ENCODE assay signal across 23 cellular contexts in the genomic region with DNA sequence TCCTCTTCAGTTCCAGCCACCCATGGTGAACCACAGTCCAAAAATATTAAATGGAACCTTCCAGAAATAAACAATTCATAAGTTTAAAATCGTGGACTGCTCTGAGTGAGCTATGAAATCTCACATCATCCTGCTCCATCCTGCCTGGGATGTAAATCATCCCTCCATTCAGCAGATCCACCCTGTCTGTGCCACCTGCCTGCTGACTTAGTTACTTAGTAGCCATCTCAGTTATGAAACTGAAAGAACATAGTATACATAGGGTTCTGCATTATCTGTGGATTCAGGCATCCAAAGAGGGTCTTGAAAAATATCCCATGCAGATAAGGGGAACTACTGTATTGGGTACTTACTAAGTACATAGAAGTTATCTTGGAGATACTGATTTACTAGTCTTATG.
"Had no signal": no experiment of that assay in that cellular context is flagged by ENCODE, and none has a peak within 500 bp of the region (broad histone marks: within the 10 kb centered on the region; RNA-seq: fewer than 3 reads in every experiment).

No MANE protein-coding gene starts in this region.

- ATAC-seq: left lobe of liver; lower lobe of right lung; natural killer cell; stimulated activated memory B cell treated with anti-CD40 and anti-IgM and Interleukin-4, amounts not matched to agents 10 μg/mL and 1 μg/mL and 100 μg/mL, for 72 hours; stimulated activated naive CD8-positive, alpha-beta T cell treated with anti-CD3 and anti-CD28 coated beads, Interleukin-15, amount 100 ng/mL, for 72 hours; WTC11 had no signal

- H3K4me1 Mint-ChIP-seq: central memory CD8-positive, alpha-beta T cell; natural killer cell; stimulated activated memory B cell treated with anti-CD40 and anti-IgM and Interleukin-4, amounts not matched to agents 10 μg/mL and 1 μg/mL and 100 μg/mL, for 72 hours; stimulated activated naive CD8-positive, alpha-beta T cell treated with anti-CD3 and anti-CD28 coated beads, Interleukin-15, amount 100 ng/mL, for 72 hours; WTC11 had no signal

- H3K4me3 Mint-ChIP-seq: activated naive CD8-positive, alpha-beta T cell; central memory CD8-positive, alpha-beta T cell; natural killer cell; stimulated activated memory B cell treated with anti-CD40 and anti-IgM and Interleukin-4, amounts not matched to agents 10 μg/mL and 1 μg/mL and 100 μg/mL, for 72 hours; stimulated activated naive CD8-positive, alpha-beta T cell treated with anti-CD3 and anti-CD28 coated beads, Interleukin-15, amount 100 ng/mL, for 72 hours; type B pancreatic cell; WTC11 had no signal

- H3K36me3 Mint-ChIP-seq: activated naive CD8-positive, alpha-beta T cell; stimulated activated memory B cell treated with anti-CD40 and anti-IgM and Interleukin-4, amounts not matched to agents 10 μg/mL and 1 μg/mL and 100 μg/mL, for 72 hours; type B pancreatic cell had no signal

- H3K27me3 Mint-ChIP-seq: activated naive CD8-positive, alpha-beta T cell; central memory CD8-positive, alpha-beta T cell; stimulated activated naive CD8-positive, alpha-beta T cell treated with anti-CD3 and anti-CD28 coated beads, Interleukin-15, amount 100 ng/mL, for 72 hours; type B pancreatic cell had no signal

- H3K27ac Mint-ChIP-seq: activated naive CD8-positive, alpha-beta T cell; natural killer cell; stimulated activated memory B cell treated with anti-CD40 and anti-IgM and Interleukin-4, amounts not matched to agents 10 μg/mL and 1 μg/mL and 100 μg/mL, for 72 hours; stimulated activated naive CD8-positive, alpha-beta T cell treated with anti-CD3 and anti-CD28 coated beads, Interleukin-15, amount 100 ng/mL, for 72 hours; type B pancreatic cell; WTC11 had no signal

- DNase-seq: activated CD4-positive, alpha-beta T cell treated with anti-CD3 and anti-CD28 coated beads for 1 hour; activated CD8-positive, alpha-beta memory T cell treated with anti-CD3 and anti-CD28 coated beads for 24 hours; activated effector memory CD4-positive, alpha-beta T cell treated with Interleukin-2 at 50 U/mL for 16 hours; activated naive CD4-positive, alpha-beta T cell treated with Interleukin-2 at 50 U/mL for 16 hours; anterior cingulate cortex; dermis blood vessel endothelial cell; effector CD8-positive, alpha-beta T cell; kidney glomerular epithelial cell; lower lobe of right lung; mesenchymal stem cell; natural killer cell; stimulated activated CD4-positive, alpha-beta T cell treated with anti-CD3 and anti-CD28 coated beads, Interleukin-1b, Interleukin-23, amount 100 ng/mL, for 48 hours; stimulated activated CD4-positive, alpha-beta T cell treated with anti-CD3 and anti-CD28 coated beads, Interleukin-4, amount 100 ng/mL, for 4 hours; stimulated activated CD8-positive, alpha-beta memory T cell treated with anti-CD3 and anti-CD28 coated beads, Interleukin-4, amount 100 ng/mL, for 48 hours; stimulated activated naive CD8-positive, alpha-beta T cell treated with anti-CD3 and anti-CD28 coated beads, Interleukin-15, amount 100 ng/mL, for 72 hours; substantia nigra; uterus had no signal
